In genomic region chr7:151519765-151520418, GRCh38 we compare ENCODE assay signal across 8 cellular contexts. TPM values are rescaled to one million over a fixed set of nuclear protein-coding genes. Genes with fewer than 3 reads are reported as not detected.
A peak's percentile ranks its signal among the peaks of the same experiment; 100 is the strongest.
DNase-seq lines count a peak whose midpoint lies in the region; ATAC-seq and TF ChIP-seq lines count a peak whose summit lies in the region.

A gene with protein sequence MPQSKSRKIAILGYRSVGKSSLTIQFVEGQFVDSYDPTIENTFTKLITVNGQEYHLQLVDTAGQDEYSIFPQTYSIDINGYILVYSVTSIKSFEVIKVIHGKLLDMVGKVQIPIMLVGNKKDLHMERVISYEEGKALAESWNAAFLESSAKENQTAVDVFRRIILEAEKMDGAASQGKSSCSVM (minus strand): TSS chr7:151519895. CDS start chr7:151519511, 384 bp downstream.

- peaks cover 14% of the 10 kb centered on the region for H3K27me3 Mint-ChIP-seq in T-helper 1 cell treated with Interleukin-12 subunit alpha and Interleukin-12 subunit beta and Interleukin-4 antibody, amounts not matched to agents 30 μg/mL and 1 μg/mL, for 36 hours (ENCODE audit: low read depth)

- WGBS in prostate gland: under 1% methylated on average over 42 of the region's 66 CpGs
- WGBS in urinary bladder: under 1% methylated on average over 56 of the region's 66 CpGs

- H3K27me3 ChIP-seq in prostate gland (replicated peaks; ENCODE audit: insufficient read depth): no peaks in the 10 kb centered on the region

- H3K4me3 ChIP-seq in prostate gland: peak within 1 kb of the TSS; percentile 95 to 97
- peak within 1 kb of the TSS; percentile 92 for H3K4me3 ChIP-seq in urinary bladder (ENCODE audit: low read depth, low read length)

- H3K27ac Mint-ChIP-seq in T-helper 1 cell treated with Interleukin-12 subunit alpha and Interleukin-12 subunit beta and Interleukin-4 antibody, amounts not matched to agents 30 μg/mL and 1 μg/mL, for 36 hours: peak within 1 kb of the TSS; percentile 95

- TF ChIP-seq CTCF in GM13976 (IDR thresholded peaks at IDR 0.05; ENCODE audit: borderline replicate concordance, control extremely low read depth, extremely low read depth, insufficient read depth, missing control alignments) (no peak), prostate gland (IDR thresholded peaks at IDR 0.05) (no peak)

- H3K36me3 ChIP-seq in prostate gland: no peaks in the 10 kb centered on the region
- peaks cover 2% of the 10 kb centered on the region for H3K36me3 ChIP-seq in urinary bladder (ENCODE audit: insufficient read depth)

- peaks cover 3% of the 10 kb centered on the region for H3K4me1 ChIP-seq in prostate gland (replicated peaks)
- H3K4me1 ChIP-seq in urinary bladder (ENCODE audit: insufficient read depth): no peaks in the 10 kb centered on the region

- H3K4me1 Mint-ChIP-seq in T-helper 1 cell treated with Interleukin-12 subunit alpha and Interleukin-12 subunit beta and Interleukin-4 antibody, amounts not matched to agents 30 μg/mL and 1 μg/mL, for 36 hours (ENCODE audit: low read depth): peaks cover 34% of the 10 kb centered on the region

- DNase-seq in GM13976 (ENCODE audit: low spot score): peak; percentile 96
- DNase-seq in NCI-H1694 (lab: John Stamatoyannopoulos, UW): peak; percentile 98
- DNase-seq in amygdala (lab: John Stamatoyannopoulos, UW): peak in 55 of 56 donors; percentile 58 to 99 (median 96)
- DNase-seq in left ventricle myocardium superior: peak; percentile 99
- peak; percentile 98 for DNase-seq in prostate gland (ENCODE audit: low spot score)

- ATAC-seq in HG02884 (IDR thresholded peaks at IDR 0.05; ENCODE audit: unreplicated experiment) (peak; percentile 76), left ventricle myocardium superior (peak; percentile 93)

- H3K27ac ChIP-seq in prostate gland (peak within 1 kb of the TSS; percentile 98 to 99), urinary bladder (ENCODE audit: low read depth) (peak within 1 kb of the TSS; percentile 99)

- peak; percentile 59 for TF ChIP-seq POLR2A in prostate gland (IDR thresholded peaks at IDR 0.05)

- peak within 1 kb of the TSS; percentile 91 for H3K4me3 Mint-ChIP-seq in T-helper 1 cell treated with Interleukin-12 subunit alpha and Interleukin-12 subunit beta and Interleukin-4 antibody, amounts not matched to agents 30 μg/mL and 1 μg/mL, for 36 hours

- intact Hi-C loops in left ventricle myocardium superior (cut with micrococcal nuclease): no loop called here
- intact Hi-C loops in prostate gland (cut with DNase I): loop anchor here (2.0 to 5.0 kb wide), 4 partner anchors 59 to 237 kb away; no protein-coding TSS in a partner anchor

- peaks cover 1% of the 10 kb centered on the region for H3K36me3 Mint-ChIP-seq in T-helper 1 cell treated with Interleukin-12 subunit alpha and Interleukin-12 subunit beta and Interleukin-4 antibody, amounts not matched to agents 30 μg/mL and 1 μg/mL, for 36 hours (ENCODE audit: low read depth)

- no peaks in the 10 kb centered on the region for H3K9me3 ChIP-seq in prostate gland

- H3K9me3 Mint-ChIP-seq in T-helper 1 cell treated with Interleukin-12 subunit alpha and Interleukin-12 subunit beta and Interleukin-4 antibody, amounts not matched to agents 30 μg/mL and 1 μg/mL, for 36 hours: no peaks in the 10 kb centered on the region

- in situ Hi-C loops in GM13976 (cut with MboI; ENCODE audit: low sequenced_read_pairs, unreplicated experiment): no loop called here

RNA-seq across cellular contexts. Expression of the gene that starts here (rescaled TPM):
- total RNA-seq in left ventricle myocardium superior: 116 TPM
- total RNA-seq in prostate gland: 10 to 100 TPM; 59.3 to 63.1 TPM
- total RNA-seq in urinary bladder: 109 TPM
- polyA plus RNA-seq in urinary bladder: 109 TPM

Comparison
In these comparisons a context has a peak if more than half of its experiments do, and no peak if none do; other contexts are left out.
1. Peak in every context shown above with its lines: DNase-seq, ATAC-seq, H3K4me3 ChIP-seq and H3K27ac ChIP-seq.